ENCODE assay signal across 23 cellular contexts in genomic region chr1:30036666-30037065, GRCh38.
DNase-seq lines count a peak whose midpoint lies in the region; ATAC-seq, FAIRE-seq and TF ChIP-seq lines count a peak whose summit lies in the region.
"Had no signal": no experiment of that assay in that cellular context is flagged by ENCODE, and none has a peak within 500 bp of the region (broad histone marks: within the 10 kb centered on the region; RNA-seq: fewer than 3 reads in every experiment).

No MANE protein-coding gene starts in this region.

- BruUV-seq in K562 (replicated peaks; lab: Mats Ljungman, UMichigan) = no TSS peak

- DNase-seq in NCI-H2171 (lab: John Stamatoyannopoulos, UW) (peak; percentile 2), NCI-H2171 treated with DMSO at 0.1 percent for 48 hours (lab: John Stamatoyannopoulos, UW) (no peak), K562 (ENCODE audit: extremely low read depth in 1 of 4, low spot score in 3 of 4) (no peak), endodermal cell (peak; percentile 20), vagina (ENCODE audit: extremely low spot score in 2 of 2) (peak; percentile 49 to 72), inferior parietal cortex (ENCODE audit: extremely low spot score) (no peak)
- DNase-seq in NK-92 treated with Interleukin-12 subunit alpha and Interleukin-12 subunit beta, amount 100 ng/mL, for 24 hours (lab: John Stamatoyannopoulos, UW) = no peak
- DNase-seq: AML-193; Caco-2; Calu3; CD4-positive, alpha-beta T cell; CD8-positive, alpha-beta T cell; DMS79 treated with DMSO at 0.1 percent for 48 hours; GF-D8 had no signal

- peaks cover 0 to 4% of the 10 kb centered on the region in 2 experiments; a peak in 1 of 5 replicates for H3K27me3 ChIP-seq in K562 (ENCODE audit: control insufficient read depth in 2 of 2, insufficient read depth in 2 of 2, low read length in 2 of 2)
- H3K27me3 ChIP-seq in endodermal cell (ENCODE audit: control insufficient read depth, insufficient read depth, low read length, poor library complexity, severe bottlenecking) = no peaks in the 10 kb centered on the region
- H3K27me3 ChIP-seq in vagina = no peaks in the 10 kb centered on the region
- H3K27me3 ChIP-seq: BLaER1 treated with 17β-estradiol and CSF1 and Interleukin-3, amounts not matched to agents 10 nM and 100 nM had no signal

- intact Hi-C loops in K562 (cut with micrococcal nuclease) (no loop called here), vagina (cut with DNase I) (no loop called here)

- no peaks in the 10 kb centered on the region for H3K36me3 ChIP-seq in K562 (ENCODE audit: control insufficient read depth, insufficient read depth, low read length)
- no peaks in the 10 kb centered on the region for H3K36me3 ChIP-seq in endodermal cell (ENCODE audit: control insufficient read depth, insufficient read depth, low read length)
- no peaks in the 10 kb centered on the region for H3K36me3 ChIP-seq in vagina
- H3K36me3 ChIP-seq: BLaER1 treated with 17β-estradiol and CSF1 and Interleukin-3, amounts not matched to agents 10 nM and 100 nM had no signal

- no peak overlapping the region for H2AFZ ChIP-seq in K562 (ENCODE audit: low read depth, low read length)

- POLR2A ChIA-PET in K562 (lab: Yijun Ruan, JAX) = interaction anchor here (0.6 to 1.3 kb wide), 4 partner anchors 8 to 777 kb away, joined by 3 to 4 read pairs (median 3); no protein-coding TSS in a partner anchor

- H3K36me3 Mint-ChIP-seq in endodermal cell (ENCODE audit: low read depth) = peaks cover 5% of the 10 kb centered on the region
- H3K36me3 Mint-ChIP-seq: CD8-positive, alpha-beta T cell had no signal

- H3K4me1 ChIP-seq in K562 (replicated peaks in 1 of 2; ENCODE audit: control insufficient read depth in 2 of 2, insufficient read depth in 2 of 2, low read length in 2 of 2) (peaks cover 0 to 8% of the 10 kb centered on the region in 2 experiments; a peak in 1 of 5 replicates), endodermal cell (ENCODE audit: control insufficient read depth, insufficient read depth, low read length) (no peaks in the 10 kb centered on the region), vagina (no peaks in the 10 kb centered on the region)
- H3K4me1 ChIP-seq: A549; BLaER1 treated with 17β-estradiol and CSF1 and Interleukin-3, amounts not matched to agents 10 nM and 100 nM; Caco-2 had no signal

- TF ChIP-seq POLR2A in K562 (conservative IDR thresholded peaks at IDR 0.05) (no peak), vagina (IDR thresholded peaks at IDR 0.05) (no peak)

- H3K27ac Mint-ChIP-seq in endodermal cell = no peak overlapping the region
- H3K27ac Mint-ChIP-seq: B cell; CD4-positive, alpha-beta T cell; CD8-positive, alpha-beta T cell had no signal

- H3K9me3 ChIP-seq in K562 (replicated peaks; ENCODE audit: control insufficient read depth, insufficient read depth, low read depth, low read length) (no peaks in the 10 kb centered on the region), endodermal cell (ENCODE audit: control insufficient read depth, low read length) (peaks cover 29% of the 10 kb centered on the region), vagina (no peaks in the 10 kb centered on the region)
- H3K9me3 ChIP-seq: A549, Caco-2 had no signal

- peaks cover 8% of the 10 kb centered on the region for H3K4me1 Mint-ChIP-seq in endodermal cell
- H3K4me1 Mint-ChIP-seq: B cell had no signal

- TF ChIP-seq RAD21 in K562 (CRISPR knock-in tag; conservative IDR thresholded peaks at IDR 0.05 in 1 of 2, IDR thresholded peaks at IDR 0.05 in 1 of 2) = no peak

- in situ Hi-C loops in K562 (cut with MboI) = no loop called here

- no peaks in the 10 kb centered on the region for H4K20me1 ChIP-seq in K562 (replicated peaks; ENCODE audit: control insufficient read depth, insufficient read depth, low read length)
- H4K20me1 ChIP-seq: BLaER1 treated with 17β-estradiol and CSF1 and Interleukin-3, amounts not matched to agents 10 nM and 100 nM had no signal

- no peak for ATAC-seq in K562
- no peak for ATAC-seq in GM18870 (IDR thresholded peaks at IDR 0.05; ENCODE audit: unreplicated experiment)
- ATAC-seq: A549; CD8-positive, alpha-beta T cell had no signal

- H3K4me2 ChIP-seq in K562 (ENCODE audit: insufficient read depth, low read length) = no peak overlapping the region
- H3K4me2 ChIP-seq: A549; BLaER1 treated with 17β-estradiol and CSF1 and Interleukin-3, amounts not matched to agents 10 nM and 100 nM had no signal

- TF ChIP-seq CTCF in K562 (IDR thresholded peaks at IDR 0.05 in 2 of 3, conservative IDR thresholded peaks at IDR 0.05 in 1 of 3; ENCODE audit: insufficient read depth in 2 of 3, low read depth in 1 of 3, low read length in 3 of 3) (no peak), endodermal cell (conservative IDR thresholded peaks at IDR 0.05) (no peak), vagina (IDR thresholded peaks at IDR 0.05) (no peak)

- CTCF ChIA-PET in K562 (lab: Yijun Ruan, JAX; ENCODE audit: low intra/inter-chr PET ratio) = no interaction called here

- H3K79me2 ChIP-seq in K562 (ENCODE audit: control insufficient read depth, insufficient read depth, low read length) = no peaks in the 10 kb centered on the region

- H3K9me3 Mint-ChIP-seq in endodermal cell = peaks cover 24% of the 10 kb centered on the region

- no peak overlapping the region for H3K27ac ChIP-seq in K562 (ENCODE audit: extremely low read depth, low read depth, low read length)
- no peak overlapping the region for H3K27ac ChIP-seq in endodermal cell (ENCODE audit: low read depth, low read length)
- no peak overlapping the region for H3K27ac ChIP-seq in vagina
- H3K27ac ChIP-seq: 22Rv1; A549; BLaER1 treated with 17β-estradiol and CSF1 and Interleukin-3, amounts not matched to agents 10 nM and 100 nM; C4-2B had no signal

- H3K4me3 ChIP-seq in K562 = no peak overlapping the region
- no peak overlapping the region for H3K4me3 ChIP-seq in endodermal cell (ENCODE audit: low read length)
- no peak overlapping the region for H3K4me3 ChIP-seq in vagina
- H3K4me3 ChIP-seq: A549; BLaER1 treated with 17β-estradiol and CSF1 and Interleukin-3, amounts not matched to agents 10 nM and 100 nM had no signal

- no peaks in the 10 kb centered on the region for H3K9me1 ChIP-seq in K562 (ENCODE audit: control insufficient read depth, insufficient read depth, low read length)

- H3K27me3 Mint-ChIP-seq in endodermal cell (ENCODE audit: insufficient read depth) = peaks cover 1% of the 10 kb centered on the region

- no peak for TF ChIP-seq EP300 in K562 (IDR thresholded peaks at IDR 0.05; ENCODE audit: low read length)

- no peak overlapping the region for H3K4me3 Mint-ChIP-seq in endodermal cell
- H3K4me3 Mint-ChIP-seq: B cell; CD4-positive, alpha-beta T cell; CD8-positive, alpha-beta T cell had no signal

- FAIRE-seq in K562 (lab: Jason Lieb, UNC) = peak; percentile 44
- FAIRE-seq: A549, D721Med, G401.6, GM12891 had no signal

- H3K9ac ChIP-seq in K562 (ENCODE audit: insufficient read depth in 1 of 2, low read depth in 2 of 2, low read length in 2 of 2) = no peak overlapping the region
- no peak overlapping the region for H3K9ac ChIP-seq in endodermal cell (ENCODE audit: extremely low read depth, low read length, poor library complexity, severe bottlenecking)
- H3K9ac ChIP-seq: BLaER1 treated with 17β-estradiol and CSF1 and Interleukin-3, amounts not matched to agents 10 nM and 100 nM had no signal

TF ChIP-seq in K562, 482 proteins besides CTCF, POLR2A, EP300 and RAD21 (continues in another document):
- no peak for TF ChIP-seq RFX7 (CRISPR knock-in tag; IDR thresholded peaks at IDR 0.05)
- no peak for TF ChIP-seq ZNF174 (CRISPR knock-in tag; IDR thresholded peaks at IDR 0.05)
- TF ChIP-seq SMAD1 (IDR thresholded peaks at IDR 0.05; ENCODE audit: low read depth, low read length, partially characterized antibody) = no peak
- TF ChIP-seq, protein P1, sequence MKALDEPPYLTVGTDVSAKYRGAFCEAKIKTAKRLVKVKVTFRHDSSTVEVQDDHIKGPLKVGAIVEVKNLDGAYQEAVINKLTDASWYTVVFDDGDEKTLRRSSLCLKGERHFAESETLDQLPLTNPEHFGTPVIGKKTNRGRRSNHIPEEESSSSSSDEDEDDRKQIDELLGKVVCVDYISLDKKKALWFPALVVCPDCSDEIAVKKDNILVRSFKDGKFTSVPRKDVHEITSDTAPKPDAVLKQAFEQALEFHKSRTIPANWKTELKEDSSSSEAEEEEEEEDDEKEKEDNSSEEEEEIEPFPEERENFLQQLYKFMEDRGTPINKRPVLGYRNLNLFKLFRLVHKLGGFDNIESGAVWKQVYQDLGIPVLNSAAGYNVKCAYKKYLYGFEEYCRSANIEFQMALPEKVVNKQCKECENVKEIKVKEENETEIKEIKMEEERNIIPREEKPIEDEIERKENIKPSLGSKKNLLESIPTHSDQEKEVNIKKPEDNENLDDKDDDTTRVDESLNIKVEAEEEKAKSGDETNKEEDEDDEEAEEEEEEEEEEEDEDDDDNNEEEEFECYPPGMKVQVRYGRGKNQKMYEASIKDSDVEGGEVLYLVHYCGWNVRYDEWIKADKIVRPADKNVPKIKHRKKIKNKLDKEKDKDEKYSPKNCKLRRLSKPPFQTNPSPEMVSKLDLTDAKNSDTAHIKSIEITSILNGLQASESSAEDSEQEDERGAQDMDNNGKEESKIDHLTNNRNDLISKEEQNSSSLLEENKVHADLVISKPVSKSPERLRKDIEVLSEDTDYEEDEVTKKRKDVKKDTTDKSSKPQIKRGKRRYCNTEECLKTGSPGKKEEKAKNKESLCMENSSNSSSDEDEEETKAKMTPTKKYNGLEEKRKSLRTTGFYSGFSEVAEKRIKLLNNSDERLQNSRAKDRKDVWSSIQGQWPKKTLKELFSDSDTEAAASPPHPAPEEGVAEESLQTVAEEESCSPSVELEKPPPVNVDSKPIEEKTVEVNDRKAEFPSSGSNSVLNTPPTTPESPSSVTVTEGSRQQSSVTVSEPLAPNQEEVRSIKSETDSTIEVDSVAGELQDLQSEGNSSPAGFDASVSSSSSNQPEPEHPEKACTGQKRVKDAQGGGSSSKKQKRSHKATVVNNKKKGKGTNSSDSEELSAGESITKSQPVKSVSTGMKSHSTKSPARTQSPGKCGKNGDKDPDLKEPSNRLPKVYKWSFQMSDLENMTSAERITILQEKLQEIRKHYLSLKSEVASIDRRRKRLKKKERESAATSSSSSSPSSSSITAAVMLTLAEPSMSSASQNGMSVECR (CRISPR knock-in tag; IDR thresholded peaks at IDR 0.05) = no peak
- TF ChIP-seq HDAC2 (IDR thresholded peaks at IDR 0.05) = no peak

Comparison
In these comparisons a context has a peak if more than half of its experiments do, and no peak if none do; other contexts are left out.
1. DNase-seq: peak in NCI-H2171 (single experiment), endodermal cell (single experiment) and vagina (2 of 2); none in NCI-H2171 treated with DMSO at 0.1 percent for 48 hours (single experiment), K562 (0 of 4), inferior parietal cortex (single experiment) and NK-92 treated with Interleukin-12 subunit alpha and Interleukin-12 subunit beta, amount 100 ng/mL, for 24 hours (single experiment).